ENCODE assay signal across 1 cellular context in genomic region chr13:88461272-88462009, GRCh38.
TF ChIP-seq lines count a peak whose summit lies in the region.

No MANE protein-coding gene starts in this region.

TF ChIP-seq in H1, 55 proteins besides CTCF, POLR2A, EP300 and RAD21 (continued from another document):
- TF ChIP-seq CHD7 (IDR thresholded peaks at IDR 0.05; ENCODE audit: insufficient replicate concordance, low read length) (peak; percentile 91), GABPA (IDR thresholded peaks at IDR 0.05; ENCODE audit: borderline replicate concordance, insufficient read depth, low read length) (no peak), RXRA (IDR thresholded peaks at IDR 0.05; ENCODE audit: insufficient read depth, low read depth, low read length) (no peak), CEBPB (IDR thresholded peaks at IDR 0.05; ENCODE audit: low read depth, low read length) (no peak), HDAC2 (IDR thresholded peaks at IDR 0.05; ENCODE audit: borderline replicate concordance in 1 of 2, low read depth in 2 of 2, low read length in 2 of 2) (peak in 1 of 2 experiments; percentile 63; a peak in 1 of 4 replicates), KDM1A (IDR thresholded peaks at IDR 0.05; ENCODE audit: borderline replicate concordance, low read length) (no peak), TBP (IDR thresholded peaks at IDR 0.05; ENCODE audit: low read depth, low read length) (no peak), TAF7 (optimal IDR thresholded peaks at IDR 0.05; ENCODE audit: borderline replicate concordance, low read depth, low read length) (no peak), FOSL1 (IDR thresholded peaks at IDR 0.05; ENCODE audit: insufficient read depth, low read depth, low read length) (no peak), SRF (IDR thresholded peaks at IDR 0.05; ENCODE audit: low read depth, low read length) (no peak), SUZ12 (IDR thresholded peaks at IDR 0.05; ENCODE audit: low read length) (no peak), JUN (IDR thresholded peaks at IDR 0.05; ENCODE audit: low read depth, low read length) (0 out of 2 replicates have a peak, but pooled peaks have one; percentile 48), CBX5 (IDR thresholded peaks at IDR 0.05; ENCODE audit: low read depth, low read length) (no peak), POU5F1 (IDR thresholded peaks at IDR 0.05; ENCODE audit: low read depth, low read length) (peak; percentile 80; the same call in 1 of the 2 replicates), BCL11A (IDR thresholded peaks at IDR 0.05; ENCODE audit: low read depth in 2 of 2, low read length in 2 of 2) (peak in 1 of 2 experiments; percentile 74), ASH2L (IDR thresholded peaks at IDR 0.05; ENCODE audit: low read length) (peak; percentile 57), SAP30 (IDR thresholded peaks at IDR 0.05; ENCODE audit: insufficient read depth, insufficient replicate concordance, low read length) (no peak), SIN3A (conservative IDR thresholded peaks at IDR 0.05 in 1 of 2, IDR thresholded peaks at IDR 0.05 in 1 of 2; ENCODE audit: low read depth in 1 of 2, low read length in 2 of 2) (no peak), TCF12 (IDR thresholded peaks at IDR 0.05; ENCODE audit: low read depth, low read length) (peak; percentile 76; the same call in 1 of the 2 replicates), ZNF274 (IDR thresholded peaks at IDR 0.05; ENCODE audit: borderline replicate concordance, extremely low read depth, low read length) (no peak), SIRT6 (IDR thresholded peaks at IDR 0.05; ENCODE audit: low read length) (no peak), RFX5 (IDR thresholded peaks at IDR 0.05; ENCODE audit: borderline replicate concordance, low read depth, low read length) (no peak), NANOG (IDR thresholded peaks at IDR 0.05; ENCODE audit: insufficient read depth, low read depth, low read length, poor library complexity, severe bottlenecking) (peak; percentile 60), CHD1 (IDR thresholded peaks at IDR 0.05; ENCODE audit: low read depth, low read length) (no peak)
- TF ChIP-seq, protein P1, sequence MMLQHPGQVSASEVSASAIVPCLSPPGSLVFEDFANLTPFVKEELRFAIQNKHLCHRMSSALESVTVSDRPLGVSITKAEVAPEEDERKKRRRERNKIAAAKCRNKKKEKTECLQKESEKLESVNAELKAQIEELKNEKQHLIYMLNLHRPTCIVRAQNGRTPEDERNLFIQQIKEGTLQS (IDR thresholded peaks at IDR 0.05; ENCODE audit: insufficient read depth, low read depth, low read length) = no peak
- TF ChIP-seq, protein P2, sequence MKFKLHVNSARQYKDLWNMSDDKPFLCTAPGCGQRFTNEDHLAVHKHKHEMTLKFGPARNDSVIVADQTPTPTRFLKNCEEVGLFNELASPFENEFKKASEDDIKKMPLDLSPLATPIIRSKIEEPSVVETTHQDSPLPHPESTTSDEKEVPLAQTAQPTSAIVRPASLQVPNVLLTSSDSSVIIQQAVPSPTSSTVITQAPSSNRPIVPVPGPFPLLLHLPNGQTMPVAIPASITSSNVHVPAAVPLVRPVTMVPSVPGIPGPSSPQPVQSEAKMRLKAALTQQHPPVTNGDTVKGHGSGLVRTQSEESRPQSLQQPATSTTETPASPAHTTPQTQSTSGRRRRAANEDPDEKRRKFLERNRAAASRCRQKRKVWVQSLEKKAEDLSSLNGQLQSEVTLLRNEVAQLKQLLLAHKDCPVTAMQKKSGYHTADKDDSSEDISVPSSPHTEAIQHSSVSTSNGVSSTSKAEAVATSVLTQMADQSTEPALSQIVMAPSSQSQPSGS (IDR thresholded peaks at IDR 0.05; ENCODE audit: low read length) = peak; percentile 28; the same call in 1 of the 2 replicates
TF ChIP-seq in H1: peak in this region for 13.
